ENCODE assay signal across 8 cellular contexts in genomic region chr14:77040059-77040308, GRCh38. TPM values are rescaled to one million over a fixed set of nuclear protein-coding genes. Genes with fewer than 3 reads are reported as not detected.
DNase-seq lines count a peak whose midpoint lies in the region; ATAC-seq and TF ChIP-seq lines count a peak whose summit lies in the region.

No MANE protein-coding gene starts in this region.

- in situ Hi-C loops in KBM-7 (cut with MboI; ENCODE audit: low pct_unique_long_range_greater_than_20kb, low sequenced_read_pairs): no loop called here

- no peak for TF ChIP-seq CTCF in GM10248 (IDR thresholded peaks at IDR 0.05; ENCODE audit: control extremely low read depth, extremely low read depth, low read depth, missing control alignments)

- H3K9me3 Mint-ChIP-seq in T-cell: no peaks in the 10 kb centered on the region
- no peaks in the 10 kb centered on the region for H3K9me3 Mint-ChIP-seq in stimulated activated naive CD8-positive, alpha-beta T cell treated with anti-CD3 and anti-CD28 coated beads, Interleukin-15, amount 100 ng/mL, for 72 hours

- H3K4me3 Mint-ChIP-seq in T-cell: peak overlapping the region; percentile 79 to 83 (median 81)
- peak overlapping the region; percentile 82 to 85 for H3K4me3 Mint-ChIP-seq in stimulated activated naive CD8-positive, alpha-beta T cell treated with anti-CD3 and anti-CD28 coated beads, Interleukin-15, amount 100 ng/mL, for 72 hours

- ATAC-seq in HG02588 (IDR thresholded peaks at IDR 0.05; ENCODE audit: unreplicated experiment) (peak; percentile 48), T-cell (replicated peaks in 1 of 4) (peak in 1 of 4 experiments; percentile 43), left ventricle myocardium superior (peak; percentile 78)
- peak; percentile 72 for ATAC-seq in stimulated activated naive CD8-positive, alpha-beta T cell treated with anti-CD3 and anti-CD28 coated beads, Interleukin-15, amount 100 ng/mL, for 72 hours

- peak; percentile 69 for DNase-seq in GM10248 (ENCODE audit: extremely low spot score)
- DNase-seq in T-cell: no peak
- DNase-seq in left ventricle myocardium superior: no peak
- DNase-seq in stimulated activated naive CD8-positive, alpha-beta T cell treated with anti-CD3 and anti-CD28 coated beads, Interleukin-15, amount 100 ng/mL, for 72 hours: no peak
- no peak for DNase-seq in H4 (ENCODE audit: low spot score)
- no peak for DNase-seq in NCI-H510A (lab: John Stamatoyannopoulos, UW)
- DNase-seq in KBM-7: no peak

- CTCF ChIA-PET in GM10248 (lab: Yijun Ruan, JAX): interaction anchor here (1.2 to 6.8 kb wide), 6 partner anchors 14 to 127 kb away, joined by 3 to 66 read pairs (median 4); no protein-coding TSS in a partner anchor
- CTCF ChIA-PET in T-cell (lab: Charles Lee): interaction anchor here (0.7 to 2.7 kb wide), 10 partner anchors 11 to 127 kb away, joined by 3 to 31 read pairs (median 7); partner anchors contain the start of gene IRF2BPL (in 1 of the 2)

- H3K27me3 Mint-ChIP-seq in T-cell: no peaks in the 10 kb centered on the region
- no peaks in the 10 kb centered on the region for H3K27me3 Mint-ChIP-seq in stimulated activated naive CD8-positive, alpha-beta T cell treated with anti-CD3 and anti-CD28 coated beads, Interleukin-15, amount 100 ng/mL, for 72 hours

- intact Hi-C loops in left ventricle myocardium superior (cut with micrococcal nuclease): no loop called here

- POLR2A ChIA-PET in GM10248 (lab: Yijun Ruan, JAX) (interaction anchor here (1.0 kb wide), 1 partner anchor 78 kb away, joined by 3 read pairs; no protein-coding TSS in a partner anchor), T-cell (lab: Charles Lee) (interaction anchor here in 1 of 2 donors (0.8 to 3.0 kb wide), 5 partner anchors 12 to 110 kb away, joined by 3 to 41 read pairs (median 6); partner anchors contain the start of gene IRF2BPL)

- H3K4me1 Mint-ChIP-seq in T-cell: peaks cover 86 to 94% (median 86%) of the 10 kb centered on the region in 3 donors
- H3K4me1 Mint-ChIP-seq in stimulated activated naive CD8-positive, alpha-beta T cell treated with anti-CD3 and anti-CD28 coated beads, Interleukin-15, amount 100 ng/mL, for 72 hours: peaks cover 93% of the 10 kb centered on the region

- H3K27ac Mint-ChIP-seq in T-cell: peak overlapping the region; percentile 97 to 99
- H3K27ac Mint-ChIP-seq in stimulated activated naive CD8-positive, alpha-beta T cell treated with anti-CD3 and anti-CD28 coated beads, Interleukin-15, amount 100 ng/mL, for 72 hours: peak overlapping the region; percentile 85 to 93

- H3K36me3 Mint-ChIP-seq in T-cell: no peaks in the 10 kb centered on the region

RNA-seq across cellular contexts. Expression of gene IRF2BPL, which starts 11.5 kb away (rescaled TPM):
- total RNA-seq in T-cell (10 to 100 TPM; 32.6 to 50.4 (median 38.8) TPM), left ventricle myocardium superior (42.8 TPM)
- 8.7 and 17.5 TPM in 2 replicates for total RNA-seq in H4 (2014; rRNA removed; shearing (Covaris generic))

RNA-seq across cellular contexts. Expression of gene CIPC, which starts 58.1 kb away (rescaled TPM):
- total RNA-seq in T-cell (10 to 100 TPM in 3 of 5 donors, 1 to 10 TPM in 2; 8.4 to 14.0 (median 11.8) TPM), left ventricle myocardium superior (89.7 TPM)
- total RNA-seq in H4 (2014; rRNA removed; shearing (Covaris generic)): 13.6 and 22.9 TPM in 2 replicates
